1 cellular context compared by ENCODE assay signal in genomic region chr11:75323609-75324008, GRCh38.
TF ChIP-seq lines count a peak whose summit lies in the region.

No MANE protein-coding gene starts in this region.

TF ChIP-seq in HepG2, 621 proteins besides CTCF, POLR2A, EP300 and RAD21 (continued from another document and continues in another):
- TF ChIP-seq TSC22D2 (CRISPR knock-in tag; IDR thresholded peaks at IDR 0.05; ENCODE audit: borderline replicate concordance), result no peak
- no peak for TF ChIP-seq POLR2AphosphoS5 (IDR thresholded peaks at IDR 0.05; ENCODE audit: low read depth, low read length)
- no peak; the same call in 1 of the 2 replicates for TF ChIP-seq ZBTB21 (CRISPR knock-in tag; IDR thresholded peaks at IDR 0.05)
- no peak for TF ChIP-seq KLF13 (CRISPR knock-in tag; IDR thresholded peaks at IDR 0.05)
- TF ChIP-seq, protein P1, sequence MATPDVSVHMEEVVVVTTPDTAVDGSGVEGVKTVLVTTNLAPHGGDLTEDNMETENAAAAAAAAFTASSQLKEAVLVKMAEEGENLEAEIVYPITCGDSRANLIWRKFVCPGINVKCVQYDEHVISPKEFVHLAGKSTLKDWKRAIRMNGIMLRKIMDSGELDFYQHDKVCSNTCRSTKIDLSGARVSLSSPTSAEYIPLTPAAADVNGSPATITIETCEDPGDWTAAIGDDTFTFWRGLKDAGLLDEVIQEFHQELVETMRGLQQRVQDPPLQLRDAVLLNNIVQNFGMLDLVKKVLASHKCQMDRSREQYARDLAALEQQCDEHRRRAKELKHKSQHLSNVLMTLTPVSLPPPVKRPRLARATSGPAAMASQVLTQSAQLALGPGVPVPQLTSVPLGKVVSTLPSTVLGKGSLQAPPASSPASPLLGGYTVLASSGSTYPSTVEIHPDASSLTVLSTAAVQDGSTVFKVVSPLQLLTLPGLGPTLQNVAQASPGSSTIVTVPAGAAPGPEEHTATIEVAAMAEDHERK (CRISPR knock-in tag; IDR thresholded peaks at IDR 0.05; ENCODE audit: low read depth), result no peak
- TF ChIP-seq KLF12 (CRISPR knock-in tag; IDR thresholded peaks at IDR 0.05; ENCODE audit: borderline replicate concordance), result no peak
- TF ChIP-seq TCF7 (IDR thresholded peaks at IDR 0.05; ENCODE audit: low read depth), result no peak
- TF ChIP-seq NR0B2 (CRISPR knock-in tag; IDR thresholded peaks at IDR 0.05), result no peak
- TF ChIP-seq RBFOX2 (IDR thresholded peaks at IDR 0.05; ENCODE audit: low read depth, low read length), result no peak
- no peak for TF ChIP-seq HOXA7 (CRISPR knock-in tag; IDR thresholded peaks at IDR 0.05)
- peak; percentile 47; the same call in 1 of the 2 replicates for TF ChIP-seq TBX2 (CRISPR knock-in tag; IDR thresholded peaks at IDR 0.05; ENCODE audit: borderline replicate concordance)
- TF ChIP-seq TCF12 (IDR thresholded peaks at IDR 0.05), result no peak
- TF ChIP-seq TCF12 (CRISPR knock-in tag; IDR thresholded peaks at IDR 0.05), result no peak
- TF ChIP-seq, protein P2, sequence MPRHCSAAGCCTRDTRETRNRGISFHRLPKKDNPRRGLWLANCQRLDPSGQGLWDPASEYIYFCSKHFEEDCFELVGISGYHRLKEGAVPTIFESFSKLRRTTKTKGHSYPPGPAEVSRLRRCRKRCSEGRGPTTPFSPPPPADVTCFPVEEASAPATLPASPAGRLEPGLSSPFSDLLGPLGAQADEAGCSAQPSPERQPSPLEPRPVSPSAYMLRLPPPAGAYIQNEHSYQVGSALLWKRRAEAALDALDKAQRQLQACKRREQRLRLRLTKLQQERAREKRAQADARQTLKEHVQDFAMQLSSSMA (CRISPR knock-in tag; IDR thresholded peaks at IDR 0.05), result no peak
- TF ChIP-seq ZC3H13 (CRISPR knock-in tag; IDR thresholded peaks at IDR 0.05), result no peak
- 0 out of 2 replicates have a peak, but pooled peaks have one; percentile 24 for TF ChIP-seq ZNF792 (CRISPR knock-in tag; IDR thresholded peaks at IDR 0.05)
- no peak for TF ChIP-seq ZNF768 (CRISPR knock-in tag; IDR thresholded peaks at IDR 0.05)
- TF ChIP-seq ZNF530 (CRISPR knock-in tag; IDR thresholded peaks at IDR 0.05; ENCODE audit: low read depth), result no peak
- peak; percentile 77 for TF ChIP-seq ZBTB38 (CRISPR knock-in tag; IDR thresholded peaks at IDR 0.05)
- TF ChIP-seq SRF (IDR thresholded peaks at IDR 0.05; ENCODE audit: low read depth, low read length), result no peak
- TF ChIP-seq NRL (CRISPR knock-in tag; IDR thresholded peaks at IDR 0.05; ENCODE audit: borderline replicate concordance), result no peak
- no peak for TF ChIP-seq ZNF800 (CRISPR knock-in tag; IDR thresholded peaks at IDR 0.05)
- TF ChIP-seq ZNF850 (CRISPR knock-in tag; conservative IDR thresholded peaks at IDR 0.05), result no peak
- no peak for TF ChIP-seq TMF1 (CRISPR knock-in tag; IDR thresholded peaks at IDR 0.05; ENCODE audit: low read depth)
- TF ChIP-seq NFYB (CRISPR knock-in tag; IDR thresholded peaks at IDR 0.05), result peak; percentile 46; the same call in 1 of the 2 replicates
- peak; percentile 56 for TF ChIP-seq RXRB (CRISPR knock-in tag; IDR thresholded peaks at IDR 0.05; ENCODE audit: borderline replicate concordance)
- no peak for TF ChIP-seq ZNF446 (CRISPR knock-in tag; IDR thresholded peaks at IDR 0.05)
- no peak for TF ChIP-seq HMGXB3 (CRISPR knock-in tag; IDR thresholded peaks at IDR 0.05; ENCODE audit: borderline replicate concordance)
- TF ChIP-seq, protein P3, sequence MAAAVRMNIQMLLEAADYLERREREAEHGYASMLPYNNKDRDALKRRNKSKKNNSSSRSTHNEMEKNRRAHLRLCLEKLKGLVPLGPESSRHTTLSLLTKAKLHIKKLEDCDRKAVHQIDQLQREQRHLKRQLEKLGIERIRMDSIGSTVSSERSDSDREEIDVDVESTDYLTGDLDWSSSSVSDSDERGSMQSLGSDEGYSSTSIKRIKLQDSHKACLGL (CRISPR knock-in tag; IDR thresholded peaks at IDR 0.05), result no peak
- TF ChIP-seq SP5 (CRISPR knock-in tag; IDR thresholded peaks at IDR 0.05; ENCODE audit: borderline replicate concordance, low read depth), result peak; percentile 28; the same call in 1 of the 2 replicates
- no peak for TF ChIP-seq IRF9 (CRISPR knock-in tag; IDR thresholded peaks at IDR 0.05; ENCODE audit: borderline replicate concordance)
- TF ChIP-seq, protein P4, sequence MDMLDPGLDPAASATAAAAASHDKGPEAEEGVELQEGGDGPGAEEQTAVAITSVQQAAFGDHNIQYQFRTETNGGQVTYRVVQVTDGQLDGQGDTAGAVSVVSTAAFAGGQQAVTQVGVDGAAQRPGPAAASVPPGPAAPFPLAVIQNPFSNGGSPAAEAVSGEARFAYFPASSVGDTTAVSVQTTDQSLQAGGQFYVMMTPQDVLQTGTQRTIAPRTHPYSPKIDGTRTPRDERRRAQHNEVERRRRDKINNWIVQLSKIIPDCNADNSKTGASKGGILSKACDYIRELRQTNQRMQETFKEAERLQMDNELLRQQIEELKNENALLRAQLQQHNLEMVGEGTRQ (IDR thresholded peaks at IDR 0.05; ENCODE audit: low read depth, low read length), result no peak
- TF ChIP-seq, protein P4 (CRISPR knock-in tag; IDR thresholded peaks at IDR 0.05; ENCODE audit: borderline replicate concordance), result no peak
- no peak for TF ChIP-seq ZNF761 (CRISPR knock-in tag; conservative IDR thresholded peaks at IDR 0.05)
- TF ChIP-seq SSRP1 (CRISPR knock-in tag; IDR thresholded peaks at IDR 0.05), result no peak
- no peak for TF ChIP-seq ZNF543 (CRISPR knock-in tag; IDR thresholded peaks at IDR 0.05)
- no peak for TF ChIP-seq CBX2 (IDR thresholded peaks at IDR 0.05; ENCODE audit: low read depth, low read length)
- TF ChIP-seq CBX2 (CRISPR knock-in tag; IDR thresholded peaks at IDR 0.05; ENCODE audit: low read depth), result no peak
- TF ChIP-seq ZNF317 (CRISPR knock-in tag; IDR thresholded peaks at IDR 0.05), result 0 out of 2 replicates have a peak, but pooled peaks have one; percentile 59
- TF ChIP-seq FOXP1 (IDR thresholded peaks at IDR 0.05), result no peak
- peak; percentile 51; the same call in 1 of the 2 replicates for TF ChIP-seq FOXP1 (CRISPR knock-in tag; IDR thresholded peaks at IDR 0.05)
- no peak for TF ChIP-seq ZNF878 (CRISPR knock-in tag; IDR thresholded peaks at IDR 0.05)
- TF ChIP-seq MBD4 (IDR thresholded peaks at IDR 0.05; ENCODE audit: borderline replicate concordance, low read length), result no peak
- TF ChIP-seq, protein P5, sequence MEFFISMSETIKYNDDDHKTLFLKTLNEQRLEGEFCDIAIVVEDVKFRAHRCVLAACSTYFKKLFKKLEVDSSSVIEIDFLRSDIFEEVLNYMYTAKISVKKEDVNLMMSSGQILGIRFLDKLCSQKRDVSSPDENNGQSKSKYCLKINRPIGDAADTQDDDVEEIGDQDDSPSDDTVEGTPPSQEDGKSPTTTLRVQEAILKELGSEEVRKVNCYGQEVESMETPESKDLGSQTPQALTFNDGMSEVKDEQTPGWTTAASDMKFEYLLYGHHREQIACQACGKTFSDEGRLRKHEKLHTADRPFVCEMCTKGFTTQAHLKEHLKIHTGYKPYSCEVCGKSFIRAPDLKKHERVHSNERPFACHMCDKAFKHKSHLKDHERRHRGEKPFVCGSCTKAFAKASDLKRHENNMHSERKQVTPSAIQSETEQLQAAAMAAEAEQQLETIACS (CRISPR knock-in tag; IDR thresholded peaks at IDR 0.05), result no peak
- no peak for TF ChIP-seq GTF3A (CRISPR knock-in tag; conservative IDR thresholded peaks at IDR 0.05)
- no peak for TF ChIP-seq YEATS4 (CRISPR knock-in tag; IDR thresholded peaks at IDR 0.05; ENCODE audit: borderline replicate concordance)
- no peak for TF ChIP-seq DNMT3B (CRISPR knock-in tag; conservative IDR thresholded peaks at IDR 0.05)
- TF ChIP-seq AKNA (CRISPR knock-in tag; IDR thresholded peaks at IDR 0.05; ENCODE audit: borderline replicate concordance), result no peak
- no peak for TF ChIP-seq ZNF562 (CRISPR knock-in tag; IDR thresholded peaks at IDR 0.05; ENCODE audit: borderline replicate concordance)
- no peak for TF ChIP-seq SMC3 (IDR thresholded peaks at IDR 0.05; ENCODE audit: low read length)
